ENCODE assay signal across 22 cellular contexts in the genomic region with DNA sequence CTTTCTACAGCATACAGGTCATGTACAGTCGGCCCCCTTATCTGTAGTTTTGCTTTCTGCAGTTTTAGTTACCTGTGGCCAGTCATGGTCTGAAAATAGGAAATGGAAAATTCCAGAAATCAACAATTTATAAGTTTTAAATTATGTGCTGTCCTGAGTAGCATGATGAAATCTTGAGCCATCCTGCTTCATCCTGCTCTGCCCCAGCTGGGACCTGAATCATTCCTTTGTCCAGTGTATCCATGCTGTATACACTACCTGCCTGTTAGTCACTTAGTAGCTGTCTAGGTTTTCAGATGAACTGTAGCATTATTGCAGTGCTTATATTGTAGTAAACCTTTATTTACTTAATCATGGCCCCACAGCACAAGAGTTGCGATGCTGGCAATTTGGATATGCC. TPM values are rescaled to one million over a fixed set of nuclear protein-coding genes. Genes with fewer than 3 reads are reported as not detected.
DNase-seq lines count a peak whose midpoint lies in the region; ATAC-seq and TF ChIP-seq lines count a peak whose summit lies in the region.
"Had no signal": no experiment of that assay in that cellular context is flagged by ENCODE, and none has a peak within 500 bp of the region (broad histone marks: within the 10 kb centered on the region; RNA-seq: fewer than 3 reads in every experiment).

No MANE protein-coding gene starts in this region.

- intact Hi-C loops in mucosa of descending colon (cut with DNase I, micrococcal nuclease): no loop called here

- no peaks in the 10 kb centered on the region for H3K27me3 ChIP-seq in fibroblast of lung (ENCODE audit: control insufficient read depth, insufficient read depth, low read length)
- H3K27me3 ChIP-seq: upper lobe of right lung had no signal

- no peaks in the 10 kb centered on the region for H4K20me1 ChIP-seq in fibroblast of lung (ENCODE audit: control insufficient read depth, extremely low read depth, insufficient read depth, low read length)

- CTCF ChIA-PET in WTC11 (lab: Charles Lee): no interaction called here

- no peak overlapping the region for H3K4me2 ChIP-seq in fibroblast of lung (ENCODE audit: extremely low read depth, insufficient read depth, low read length)
- H3K4me2 ChIP-seq: KMS-11 had no signal

- 0 out of 2 replicates have a peak, but pooled peaks cover 3% of the 10 kb centered on the region for H3K4me1 Mint-ChIP-seq in WTC11
- H3K4me1 Mint-ChIP-seq: T-helper 17 cell had no signal

- H3K9me3 ChIP-seq in fibroblast of lung (ENCODE audit: control insufficient read depth, insufficient read depth, low read depth, low read length): no peaks in the 10 kb centered on the region
- H3K9me3 ChIP-seq in mucosa of descending colon: no peaks in the 10 kb centered on the region
- H3K9me3 ChIP-seq: upper lobe of right lung had no signal

- ATAC-seq in WTC11 (no peak), mucosa of descending colon (peak; percentile 60), GM21528 (IDR thresholded peaks at IDR 0.05; ENCODE audit: low FRiP score, unreplicated experiment) (no peak)
- ATAC-seq: T-helper 17 cell, upper lobe of right lung had no signal

- H3K36me3 Mint-ChIP-seq in WTC11: peaks cover 49% of the 10 kb centered on the region

- H3K9me3 Mint-ChIP-seq in WTC11: peaks cover 13% of the 10 kb centered on the region

- POLR2A ChIA-PET in WTC11 (lab: Charles Lee): no interaction called here

- H3K4me3 ChIP-seq in fibroblast of lung (replicated peaks in 1 of 4; ENCODE audit: control extremely low read depth in 1 of 4, insufficient read depth in 1 of 4, low read depth in 3 of 4, low read length in 4 of 4): no peak overlapping the region
- no peak overlapping the region for H3K4me3 ChIP-seq in mucosa of descending colon
- H3K4me3 ChIP-seq: upper lobe of right lung had no signal

- no peaks in the 10 kb centered on the region for H3K36me3 ChIP-seq in fibroblast of lung (ENCODE audit: control insufficient read depth, insufficient read depth, low read length)
- H3K36me3 ChIP-seq in mucosa of descending colon (ENCODE audit: low read depth): peaks cover under 1% of the 10 kb centered on the region

- TF ChIP-seq CTCF in WTC11 (IDR thresholded peaks at IDR 0.05): no peak
- TF ChIP-seq CTCF in fibroblast of lung (conservative IDR thresholded peaks at IDR 0.05 in 1 of 2, IDR thresholded peaks at IDR 0.05 in 1 of 2; ENCODE audit: low read depth in 1 of 2, low read length in 2 of 2): no peak
- TF ChIP-seq CTCF in mucosa of descending colon (IDR thresholded peaks at IDR 0.05): no peak

- H3K4me1 ChIP-seq in fibroblast of lung (ENCODE audit: control insufficient read depth, extremely low read depth, insufficient read depth, low read length) (no peaks in the 10 kb centered on the region), mucosa of descending colon (ENCODE audit: low read depth) (no peaks in the 10 kb centered on the region)
- H3K4me1 ChIP-seq: upper lobe of right lung had no signal

- no peak overlapping the region for H3K27ac ChIP-seq in fibroblast of lung (ENCODE audit: insufficient read depth, low read length)
- H3K27ac ChIP-seq: KMS-11, upper lobe of right lung had no signal

- H3K4me3 Mint-ChIP-seq in WTC11: no peak overlapping the region
- H3K4me3 Mint-ChIP-seq: T-helper 17 cell had no signal

- H3K9ac ChIP-seq in fibroblast of lung (ENCODE audit: insufficient read depth, low read length): no peak overlapping the region
- H3K9ac ChIP-seq: KMS-11 had no signal

- H3K27me3 Mint-ChIP-seq in WTC11 (ENCODE audit: low read depth): no peaks in the 10 kb centered on the region
- H3K27me3 Mint-ChIP-seq: T-helper 17 cell had no signal

- no peak overlapping the region for H2AFZ ChIP-seq in fibroblast of lung (ENCODE audit: low read length)

- H3K79me2 ChIP-seq in fibroblast of lung (ENCODE audit: control insufficient read depth, insufficient read depth, low read length): no peaks in the 10 kb centered on the region

- no peak overlapping the region for H3K27ac Mint-ChIP-seq in WTC11
- H3K27ac Mint-ChIP-seq: T-helper 17 cell had no signal

- DNase-seq in H4 (ENCODE audit: low spot score): peak; percentile 23
- DNase-seq in WTC11 (ENCODE audit: low spot score): no peak
- peak; percentile 13 to 60 for DNase-seq in fibroblast of lung (ENCODE audit: low read depth in 2 of 2)
- no peak for DNase-seq in mucosa of descending colon
- DNase-seq in Kasumi-1 (lab: John Stamatoyannopoulos, UW): no peak
- no peak for DNase-seq in GM19238 (ENCODE audit: insufficient read length, low spot score)
- DNase-seq in HUDEP-2 (lab: John Stamatoyannopoulos, UW; ENCODE audit: unreplicated experiment in 76 of 76): no peak
- DNase-seq: activated CD4-positive, alpha-beta T cell treated with anti-CD3 and anti-CD28 coated beads, Interleukin-2, amount 50 U/mL, for 1 hour; activated CD8-positive, alpha-beta memory T cell treated with anti-CD3 and anti-CD28 coated beads, Interleukin-2, amount 50 U/mL, for 48 hours; activated effector memory CD4-positive, alpha-beta T cell treated with Interleukin-2 at 50 U/mL for 16 hours; AML-193; DMS79 treated with DMSO at 0.1 percent for 48 hours; head of caudate nucleus; NCI-H1048; NCI-H1930; NCI-H226; NCI-H82; nucleus accumbens; T-helper 17 cell; upper lobe of right lung had no signal

TF ChIP-seq in WTC11, 78 proteins besides CTCF, POLR2A, EP300 and RAD21:
- TF ChIP-seq GABPB1 (CRISPR knock-in tag; IDR thresholded peaks at IDR 0.05) (peak; percentile 86), EMX1 (CRISPR knock-in tag; IDR thresholded peaks at IDR 0.05) (no peak)

RNA-seq across cellular contexts. Expression of a gene that starts 44.8 kb away (rescaled TPM):
- 4.5 and 6.0 TPM in 2 replicates for total RNA-seq in H4 (2014; rRNA removed; shearing (Covaris generic))
- 8.7 to 9.6 TPM (median 9.5 TPM) in 3 replicates for total RNA-seq in WTC11 (2021)
- 14.4 and 19.7 TPM in 2 replicates for total RNA-seq in fibroblast of lung
- polyA plus RNA-seq in fibroblast of lung: 7.2 and 7.3 TPM in 2 replicates
- polyA plus RNA-seq in fibroblast of lung (2012): 6.6 and 7.6 TPM in 2 replicates
- 2.5 and 2.8 TPM in 2 replicates for polyA minus RNA-seq in fibroblast of lung (ENCODE audit: low replicate concordance)
- total RNA-seq in mucosa of descending colon: 10 to 100 TPM in 2 of 3 donors, 1 to 10 TPM in 1; 9.6 to 11.9 (median 11.6) TPM

Comparison
In these comparisons a context has a peak if more than half of its experiments do, and no peak if none do; other contexts are left out.
1. DNase-seq: peak in H4 (single experiment) and fibroblast of lung (2 of 2); none in WTC11 (single experiment), mucosa of descending colon (0 of 3), Kasumi-1 (0 of 2), GM19238 (single experiment) and HUDEP-2 (0 of 76).